ENCODE assay signal across 8 cellular contexts in the genomic region with DNA sequence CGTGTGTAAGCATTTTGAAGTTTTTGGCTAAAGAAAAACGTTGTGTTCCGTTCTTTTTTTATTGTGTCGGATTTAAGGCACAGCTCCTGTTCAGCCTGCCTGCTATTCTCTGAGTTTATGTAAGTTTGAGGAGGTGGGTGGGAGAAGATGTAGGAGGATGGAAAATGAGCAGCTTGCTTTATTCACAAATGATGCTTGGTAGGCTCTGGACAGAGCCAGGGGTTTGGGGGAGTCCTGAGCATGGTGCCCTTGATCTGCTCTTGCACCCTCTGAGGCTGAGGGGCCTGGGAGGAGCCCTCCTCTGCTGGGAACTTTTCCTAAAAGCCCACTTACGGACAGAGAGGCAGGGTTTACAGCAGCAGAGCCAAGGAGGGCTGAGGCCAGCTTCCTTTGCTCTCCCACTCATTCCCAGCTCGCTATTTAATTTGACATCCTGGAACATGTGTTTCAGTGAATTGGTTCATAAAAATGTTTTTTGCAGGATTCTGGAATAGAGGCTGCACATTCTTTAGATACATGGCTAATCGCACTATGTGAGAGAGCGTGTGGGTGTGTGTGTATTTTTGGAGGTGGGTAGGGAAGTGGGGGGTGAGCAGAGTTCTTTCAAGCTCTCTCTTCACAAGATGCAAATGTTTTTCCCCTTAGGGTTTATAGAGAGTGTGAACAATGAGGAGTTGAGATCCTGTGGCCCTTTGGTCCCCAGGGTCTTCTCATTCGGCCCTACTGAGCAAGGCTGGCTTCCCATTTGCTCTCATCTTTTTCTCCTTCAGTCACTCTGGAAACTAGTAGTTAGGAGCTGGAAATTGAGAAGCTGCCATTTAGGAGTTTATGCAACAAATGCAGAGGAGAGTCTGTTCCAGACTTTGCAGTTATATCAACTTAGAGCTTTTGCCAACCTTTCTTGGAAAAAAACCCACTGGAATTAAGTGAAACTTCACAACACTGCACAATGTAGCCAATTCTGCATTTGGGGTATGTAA. TPM values are rescaled to one million over a fixed set of nuclear protein-coding genes. Genes with fewer than 3 reads are reported as not detected.
A peak's percentile ranks its signal among the peaks of the same experiment; 100 is the strongest.
DNase-seq lines count a peak whose midpoint lies in the region; ATAC-seq and TF ChIP-seq lines count a peak whose summit lies in the region.

No MANE protein-coding gene starts in this region.

- H3K9me3 Mint-ChIP-seq in CD4-positive, CD25-positive, alpha-beta regulatory T cell = no peaks in the 10 kb centered on the region

- H3K27me3 ChIP-seq in CD4-positive, CD25-positive, alpha-beta regulatory T cell (ENCODE audit: control insufficient read depth, insufficient read depth, low read length) = no peaks in the 10 kb centered on the region

- peak in 1 of 2 donors; percentile 26 for ATAC-seq in CD4-positive, CD25-positive, alpha-beta regulatory T cell (ENCODE audit: low read depth in 2 of 2)
- peak; percentile 65 for ATAC-seq in GM19351 (IDR thresholded peaks at IDR 0.05; ENCODE audit: unreplicated experiment)
- peak; percentile 62 for ATAC-seq in HG03354 (IDR thresholded peaks at IDR 0.05; ENCODE audit: poor library complexity, severe bottlenecking, unreplicated experiment)

- H3K27ac Mint-ChIP-seq in CD4-positive, CD25-positive, alpha-beta regulatory T cell = peak overlapping the region; percentile 90 to 99 (median 95)

- no peak for DNase-seq in CD4-positive, CD25-positive, alpha-beta regulatory T cell
- DNase-seq in coronary artery (ENCODE audit: low spot score) (no peak), occipital lobe (lab: John Stamatoyannopoulos, UW) (peak; percentile 61), NCI-H187 (lab: John Stamatoyannopoulos, UW) (no peak), globus pallidus (ENCODE audit: low spot score) (no peak), HT-29 (ENCODE audit: low spot score) (no peak)

- peak overlapping the region; percentile 91 for H3K27ac ChIP-seq in CD4-positive, CD25-positive, alpha-beta regulatory T cell (ENCODE audit: insufficient read depth, low read length, poor library complexity, severe bottlenecking)
- peak overlapping the region; percentile 73 to 85 for H3K27ac ChIP-seq in coronary artery

- no peaks in the 10 kb centered on the region for H3K9me3 ChIP-seq in CD4-positive, CD25-positive, alpha-beta regulatory T cell (ENCODE audit: control insufficient read depth in 2 of 2, low read length in 2 of 2)

- H3K4me1 Mint-ChIP-seq in CD4-positive, CD25-positive, alpha-beta regulatory T cell = peaks cover 44 to 96% (median 81%) of the 10 kb centered on the region in 4 donors

- no peaks in the 10 kb centered on the region for H3K27me3 Mint-ChIP-seq in CD4-positive, CD25-positive, alpha-beta regulatory T cell

- H3K4me3 Mint-ChIP-seq in CD4-positive, CD25-positive, alpha-beta regulatory T cell = peak overlapping the region; percentile 74 to 88 (median 84)

- peaks cover 5% of the 10 kb centered on the region for H3K36me3 ChIP-seq in CD4-positive, CD25-positive, alpha-beta regulatory T cell (ENCODE audit: control insufficient read depth, insufficient read depth, low read length)

- no peak for TF ChIP-seq CTCF in coronary artery (IDR thresholded peaks at IDR 0.05)

- peaks cover 92% of the 10 kb centered on the region for H3K4me1 ChIP-seq in CD4-positive, CD25-positive, alpha-beta regulatory T cell (ENCODE audit: control insufficient read depth, insufficient read depth, low read length, poor library complexity, severe bottlenecking)

- peak overlapping the region; percentile 80 for H3K4me3 ChIP-seq in CD4-positive, CD25-positive, alpha-beta regulatory T cell (ENCODE audit: low read depth, low read length)
- peak overlapping the region; percentile 47 for H3K4me3 ChIP-seq in coronary artery

- H3K36me3 Mint-ChIP-seq in CD4-positive, CD25-positive, alpha-beta regulatory T cell = peaks cover 31% of the 10 kb centered on the region

RNA-seq across cellular contexts. Expression of a gene that starts 32.1 kb away (rescaled TPM):
- 86.4 TPM for total RNA-seq in CD4-positive, CD25-positive, alpha-beta regulatory T cell
- polyA plus RNA-seq in CD4-positive, CD25-positive, alpha-beta regulatory T cell = 10 to 100 TPM; 35.5 to 48.4 (median 40.1) TPM
- 48.7 TPM for total RNA-seq in occipital lobe
- 4.6 and 6.3 TPM in 2 replicates for total RNA-seq in HT-29 (2014; rRNA removed; shearing (Covaris generic))
